1 cellular context compared by ENCODE assay signal in genomic region chr5:138641547-138642298, GRCh38.
TF ChIP-seq lines count a peak whose summit lies in the region.

No MANE protein-coding gene starts in this region.

TF ChIP-seq in HEK293, 187 proteins besides CTCF, POLR2A, EP300 and RAD21 (continued from another document and continues in another):
- TF ChIP-seq, protein P1, sequence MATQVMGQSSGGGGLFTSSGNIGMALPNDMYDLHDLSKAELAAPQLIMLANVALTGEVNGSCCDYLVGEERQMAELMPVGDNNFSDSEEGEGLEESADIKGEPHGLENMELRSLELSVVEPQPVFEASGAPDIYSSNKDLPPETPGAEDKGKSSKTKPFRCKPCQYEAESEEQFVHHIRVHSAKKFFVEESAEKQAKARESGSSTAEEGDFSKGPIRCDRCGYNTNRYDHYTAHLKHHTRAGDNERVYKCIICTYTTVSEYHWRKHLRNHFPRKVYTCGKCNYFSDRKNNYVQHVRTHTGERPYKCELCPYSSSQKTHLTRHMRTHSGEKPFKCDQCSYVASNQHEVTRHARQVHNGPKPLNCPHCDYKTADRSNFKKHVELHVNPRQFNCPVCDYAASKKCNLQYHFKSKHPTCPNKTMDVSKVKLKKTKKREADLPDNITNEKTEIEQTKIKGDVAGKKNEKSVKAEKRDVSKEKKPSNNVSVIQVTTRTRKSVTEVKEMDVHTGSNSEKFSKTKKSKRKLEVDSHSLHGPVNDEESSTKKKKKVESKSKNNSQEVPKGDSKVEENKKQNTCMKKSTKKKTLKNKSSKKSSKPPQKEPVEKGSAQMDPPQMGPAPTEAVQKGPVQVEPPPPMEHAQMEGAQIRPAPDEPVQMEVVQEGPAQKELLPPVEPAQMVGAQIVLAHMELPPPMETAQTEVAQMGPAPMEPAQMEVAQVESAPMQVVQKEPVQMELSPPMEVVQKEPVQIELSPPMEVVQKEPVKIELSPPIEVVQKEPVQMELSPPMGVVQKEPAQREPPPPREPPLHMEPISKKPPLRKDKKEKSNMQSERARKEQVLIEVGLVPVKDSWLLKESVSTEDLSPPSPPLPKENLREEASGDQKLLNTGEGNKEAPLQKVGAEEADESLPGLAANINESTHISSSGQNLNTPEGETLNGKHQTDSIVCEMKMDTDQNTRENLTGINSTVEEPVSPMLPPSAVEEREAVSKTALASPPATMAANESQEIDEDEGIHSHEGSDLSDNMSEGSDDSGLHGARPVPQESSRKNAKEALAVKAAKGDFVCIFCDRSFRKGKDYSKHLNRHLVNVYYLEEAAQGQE (tag by site-specific recombination; IDR thresholded peaks at IDR 0.05), result no peak
- 0 out of 2 replicates have a peak, but pooled peaks have one; percentile 24 for TF ChIP-seq ZBTB44 (tag by site-specific recombination; IDR thresholded peaks at IDR 0.05)
- TF ChIP-seq, protein P2, sequence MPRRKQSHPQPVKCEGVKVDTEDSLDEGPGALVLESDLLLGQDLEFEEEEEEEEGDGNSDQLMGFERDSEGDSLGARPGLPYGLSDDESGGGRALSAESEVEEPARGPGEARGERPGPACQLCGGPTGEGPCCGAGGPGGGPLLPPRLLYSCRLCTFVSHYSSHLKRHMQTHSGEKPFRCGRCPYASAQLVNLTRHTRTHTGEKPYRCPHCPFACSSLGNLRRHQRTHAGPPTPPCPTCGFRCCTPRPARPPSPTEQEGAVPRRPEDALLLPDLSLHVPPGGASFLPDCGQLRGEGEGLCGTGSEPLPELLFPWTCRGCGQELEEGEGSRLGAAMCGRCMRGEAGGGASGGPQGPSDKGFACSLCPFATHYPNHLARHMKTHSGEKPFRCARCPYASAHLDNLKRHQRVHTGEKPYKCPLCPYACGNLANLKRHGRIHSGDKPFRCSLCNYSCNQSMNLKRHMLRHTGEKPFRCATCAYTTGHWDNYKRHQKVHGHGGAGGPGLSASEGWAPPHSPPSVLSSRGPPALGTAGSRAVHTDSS (tag by site-specific recombination; IDR thresholded peaks at IDR 0.05), result no peak
- TF ChIP-seq PRDM10 (tag by site-specific recombination; IDR thresholded peaks at IDR 0.05), result no peak
- no peak for TF ChIP-seq ZNF585B (tag by site-specific recombination; IDR thresholded peaks at IDR 0.05)
- no peak for TF ChIP-seq KLF9 (tag by site-specific recombination; IDR thresholded peaks at IDR 0.05; ENCODE audit: low read depth)
- TF ChIP-seq SCRT2 (tag by site-specific recombination; IDR thresholded peaks at IDR 0.05), result no peak
- no peak for TF ChIP-seq ZNF37A (tag by site-specific recombination; IDR thresholded peaks at IDR 0.05)
- no peak for TF ChIP-seq SP3 (tag by site-specific recombination; IDR thresholded peaks at IDR 0.05)
- TF ChIP-seq GLIS1 (tag by site-specific recombination; IDR thresholded peaks at IDR 0.05), result no peak
- TF ChIP-seq YY1 (tag by site-specific recombination; IDR thresholded peaks at IDR 0.05), result no peak
- TF ChIP-seq ZNF843 (tag by site-specific recombination; IDR thresholded peaks at IDR 0.05), result no peak
- TF ChIP-seq, protein P3, sequence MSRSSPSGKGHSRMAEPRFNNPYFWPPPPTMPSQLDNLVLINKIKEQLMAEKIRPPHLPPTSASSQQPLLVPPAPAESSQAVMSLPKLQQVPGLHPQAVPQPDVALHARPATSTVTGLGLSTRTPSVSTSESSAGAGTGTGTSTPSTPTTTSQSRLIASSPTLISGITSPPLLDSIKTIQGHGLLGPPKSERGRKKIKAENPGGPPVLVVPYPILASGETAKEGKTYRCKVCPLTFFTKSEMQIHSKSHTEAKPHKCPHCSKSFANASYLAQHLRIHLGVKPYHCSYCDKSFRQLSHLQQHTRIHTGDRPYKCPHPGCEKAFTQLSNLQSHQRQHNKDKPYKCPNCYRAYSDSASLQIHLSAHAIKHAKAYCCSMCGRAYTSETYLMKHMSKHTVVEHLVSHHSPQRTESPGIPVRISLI (tag by site-specific recombination; IDR thresholded peaks at IDR 0.05), result no peak
- no peak for TF ChIP-seq ZNF23 (tag by site-specific recombination; IDR thresholded peaks at IDR 0.05; ENCODE audit: borderline replicate concordance)
- TF ChIP-seq, protein P4, sequence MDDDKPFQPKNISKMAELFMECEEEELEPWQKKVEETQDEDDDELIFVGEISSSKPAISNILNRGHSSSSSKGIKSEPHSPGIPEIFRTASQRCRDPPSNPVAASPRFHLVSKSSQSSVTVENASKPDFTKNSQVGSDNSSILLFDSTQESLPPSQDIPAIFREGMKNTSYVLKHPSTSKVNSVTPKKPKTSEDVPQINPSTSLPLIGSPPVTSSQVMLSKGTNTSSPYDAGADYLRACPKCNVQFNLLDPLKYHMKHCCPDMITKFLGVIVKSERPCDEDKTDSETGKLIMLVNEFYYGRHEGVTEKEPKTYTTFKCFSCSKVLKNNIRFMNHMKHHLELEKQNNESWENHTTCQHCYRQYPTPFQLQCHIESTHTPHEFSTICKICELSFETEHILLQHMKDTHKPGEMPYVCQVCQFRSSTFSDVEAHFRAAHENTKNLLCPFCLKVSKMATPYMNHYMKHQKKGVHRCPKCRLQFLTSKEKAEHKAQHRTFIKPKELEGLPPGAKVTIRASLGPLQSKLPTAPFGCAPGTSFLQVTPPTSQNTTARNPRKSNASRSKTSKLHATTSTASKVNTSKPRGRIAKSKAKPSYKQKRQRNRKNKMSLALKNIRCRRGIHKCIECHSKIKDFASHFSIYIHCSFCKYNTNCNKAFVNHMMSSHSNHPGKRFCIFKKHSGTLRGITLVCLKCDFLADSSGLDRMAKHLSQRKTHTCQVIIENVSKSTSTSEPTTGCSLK (tag by site-specific recombination; IDR thresholded peaks at IDR 0.05), result no peak
- TF ChIP-seq ZSCAN30 (tag by site-specific recombination; IDR thresholded peaks at IDR 0.05), result peak; percentile 67; the same call in 1 of the 2 replicates
- TF ChIP-seq ZNF521 (tag by site-specific recombination; IDR thresholded peaks at IDR 0.05), result no peak
- TF ChIP-seq ZEB2 (tag by site-specific recombination; IDR thresholded peaks at IDR 0.05), result 0 out of 2 replicates have a peak, but pooled peaks have one; percentile 23
- TF ChIP-seq ZNF580 (tag by site-specific recombination; IDR thresholded peaks at IDR 0.05), result no peak
- no peak for TF ChIP-seq ZNF26 (tag by site-specific recombination; IDR thresholded peaks at IDR 0.05)
- no peak for TF ChIP-seq ZNF560 (tag by site-specific recombination; IDR thresholded peaks at IDR 0.05; ENCODE audit: borderline replicate concordance)
- 0 out of 2 replicates have a peak, but pooled peaks have one; percentile 26 for TF ChIP-seq ZNF639 (tag by site-specific recombination; IDR thresholded peaks at IDR 0.05)
- TF ChIP-seq ZNF155 (tag by site-specific recombination; IDR thresholded peaks at IDR 0.05), result no peak
- TF ChIP-seq ZNF529 (tag by site-specific recombination; IDR thresholded peaks at IDR 0.05; ENCODE audit: insufficient replicate concordance), result no peak
- no peak for TF ChIP-seq ZNF354C (tag by site-specific recombination; IDR thresholded peaks at IDR 0.05; ENCODE audit: borderline replicate concordance, low read depth)
- no peak for TF ChIP-seq ZNF510 (tag by site-specific recombination; IDR thresholded peaks at IDR 0.05; ENCODE audit: insufficient replicate concordance)
- TF ChIP-seq ZNF114 (tag by site-specific recombination; IDR thresholded peaks at IDR 0.05), result no peak
- TF ChIP-seq ZBTB48 (tag by site-specific recombination; IDR thresholded peaks at IDR 0.05), result peak; percentile 96
- TF ChIP-seq, protein P5, sequence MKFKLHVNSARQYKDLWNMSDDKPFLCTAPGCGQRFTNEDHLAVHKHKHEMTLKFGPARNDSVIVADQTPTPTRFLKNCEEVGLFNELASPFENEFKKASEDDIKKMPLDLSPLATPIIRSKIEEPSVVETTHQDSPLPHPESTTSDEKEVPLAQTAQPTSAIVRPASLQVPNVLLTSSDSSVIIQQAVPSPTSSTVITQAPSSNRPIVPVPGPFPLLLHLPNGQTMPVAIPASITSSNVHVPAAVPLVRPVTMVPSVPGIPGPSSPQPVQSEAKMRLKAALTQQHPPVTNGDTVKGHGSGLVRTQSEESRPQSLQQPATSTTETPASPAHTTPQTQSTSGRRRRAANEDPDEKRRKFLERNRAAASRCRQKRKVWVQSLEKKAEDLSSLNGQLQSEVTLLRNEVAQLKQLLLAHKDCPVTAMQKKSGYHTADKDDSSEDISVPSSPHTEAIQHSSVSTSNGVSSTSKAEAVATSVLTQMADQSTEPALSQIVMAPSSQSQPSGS (tag by site-specific recombination; IDR thresholded peaks at IDR 0.05; ENCODE audit: low read depth), result no peak
- no peak for TF ChIP-seq ZBTB26 (tag by site-specific recombination; optimal IDR thresholded peaks at IDR 0.05)
- TF ChIP-seq SETDB1 (IDR thresholded peaks at IDR 0.05; ENCODE audit: insufficient read length, low read length), result no peak
- TF ChIP-seq, protein P6, sequence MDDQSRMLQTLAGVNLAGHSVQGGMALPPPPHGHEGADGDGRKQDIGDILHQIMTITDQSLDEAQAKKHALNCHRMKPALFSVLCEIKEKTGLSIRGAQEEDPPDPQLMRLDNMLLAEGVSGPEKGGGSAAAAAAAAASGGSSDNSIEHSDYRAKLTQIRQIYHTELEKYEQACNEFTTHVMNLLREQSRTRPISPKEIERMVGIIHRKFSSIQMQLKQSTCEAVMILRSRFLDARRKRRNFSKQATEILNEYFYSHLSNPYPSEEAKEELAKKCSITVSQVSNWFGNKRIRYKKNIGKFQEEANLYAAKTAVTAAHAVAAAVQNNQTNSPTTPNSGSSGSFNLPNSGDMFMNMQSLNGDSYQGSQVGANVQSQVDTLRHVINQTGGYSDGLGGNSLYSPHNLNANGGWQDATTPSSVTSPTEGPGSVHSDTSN (CRISPR knock-in tag; IDR thresholded peaks at IDR 0.05), result no peak
- TF ChIP-seq ZNF776 (tag by site-specific recombination; IDR thresholded peaks at IDR 0.05; ENCODE audit: borderline replicate concordance), result no peak
- peak; percentile 96 for TF ChIP-seq ZNF654 (tag by site-specific recombination; IDR thresholded peaks at IDR 0.05; ENCODE audit: low read depth)
